Comparison of ENCODE assay signal across 1 cellular context in the genomic region with DNA sequence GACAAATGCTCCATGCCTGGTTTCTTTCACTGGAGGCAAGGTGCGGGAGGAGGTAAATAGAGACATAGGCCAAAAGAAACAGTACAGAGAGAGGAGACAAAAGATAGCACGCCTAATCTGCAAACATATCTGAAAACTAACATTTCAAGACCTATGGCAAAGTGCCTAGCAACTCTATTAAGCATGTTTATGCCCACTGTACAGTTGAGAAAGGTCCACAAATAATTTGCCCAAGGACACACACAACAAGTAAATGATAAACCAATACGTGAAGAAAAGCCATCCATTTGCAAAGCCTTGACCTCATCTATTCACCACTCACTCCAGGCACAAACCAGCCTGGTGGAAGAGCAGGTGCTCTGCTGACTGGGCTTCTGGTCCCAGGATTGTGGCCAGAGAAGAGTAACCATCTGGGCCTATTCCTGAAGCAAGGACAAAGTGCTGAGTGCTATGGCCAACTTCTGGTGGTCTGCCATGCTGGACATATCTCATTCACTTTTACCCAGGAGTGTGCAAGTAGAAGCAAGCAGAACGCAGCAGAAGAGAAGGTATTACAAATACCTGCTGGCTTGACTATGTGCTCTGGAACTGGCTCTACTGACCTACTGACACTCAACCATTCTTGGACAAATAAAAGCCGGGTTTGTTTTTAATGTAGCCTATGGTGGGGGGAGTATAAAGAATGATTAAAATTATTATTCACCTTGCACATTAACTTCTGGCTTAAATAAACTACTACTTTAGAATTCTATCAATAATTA.
TF ChIP-seq lines count a peak whose summit lies in the region.

No MANE protein-coding gene starts in this region.

TF ChIP-seq in HepG2, 621 proteins besides CTCF, POLR2A, EP300 and RAD21 (continued from another document):
- TF ChIP-seq, protein P1, sequence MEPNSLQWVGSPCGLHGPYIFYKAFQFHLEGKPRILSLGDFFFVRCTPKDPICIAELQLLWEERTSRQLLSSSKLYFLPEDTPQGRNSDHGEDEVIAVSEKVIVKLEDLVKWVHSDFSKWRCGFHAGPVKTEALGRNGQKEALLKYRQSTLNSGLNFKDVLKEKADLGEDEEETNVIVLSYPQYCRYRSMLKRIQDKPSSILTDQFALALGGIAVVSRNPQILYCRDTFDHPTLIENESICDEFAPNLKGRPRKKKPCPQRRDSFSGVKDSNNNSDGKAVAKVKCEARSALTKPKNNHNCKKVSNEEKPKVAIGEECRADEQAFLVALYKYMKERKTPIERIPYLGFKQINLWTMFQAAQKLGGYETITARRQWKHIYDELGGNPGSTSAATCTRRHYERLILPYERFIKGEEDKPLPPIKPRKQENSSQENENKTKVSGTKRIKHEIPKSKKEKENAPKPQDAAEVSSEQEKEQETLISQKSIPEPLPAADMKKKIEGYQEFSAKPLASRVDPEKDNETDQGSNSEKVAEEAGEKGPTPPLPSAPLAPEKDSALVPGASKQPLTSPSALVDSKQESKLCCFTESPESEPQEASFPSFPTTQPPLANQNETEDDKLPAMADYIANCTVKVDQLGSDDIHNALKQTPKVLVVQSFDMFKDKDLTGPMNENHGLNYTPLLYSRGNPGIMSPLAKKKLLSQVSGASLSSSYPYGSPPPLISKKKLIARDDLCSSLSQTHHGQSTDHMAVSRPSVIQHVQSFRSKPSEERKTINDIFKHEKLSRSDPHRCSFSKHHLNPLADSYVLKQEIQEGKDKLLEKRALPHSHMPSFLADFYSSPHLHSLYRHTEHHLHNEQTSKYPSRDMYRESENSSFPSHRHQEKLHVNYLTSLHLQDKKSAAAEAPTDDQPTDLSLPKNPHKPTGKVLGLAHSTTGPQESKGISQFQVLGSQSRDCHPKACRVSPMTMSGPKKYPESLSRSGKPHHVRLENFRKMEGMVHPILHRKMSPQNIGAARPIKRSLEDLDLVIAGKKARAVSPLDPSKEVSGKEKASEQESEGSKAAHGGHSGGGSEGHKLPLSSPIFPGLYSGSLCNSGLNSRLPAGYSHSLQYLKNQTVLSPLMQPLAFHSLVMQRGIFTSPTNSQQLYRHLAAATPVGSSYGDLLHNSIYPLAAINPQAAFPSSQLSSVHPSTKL (CRISPR knock-in tag; IDR thresholded peaks at IDR 0.05): 0 out of 2 replicates have a peak, but pooled peaks have one; percentile 23
- TF ChIP-seq ZNF703 (CRISPR knock-in tag; IDR thresholded peaks at IDR 0.05; ENCODE audit: borderline replicate concordance): no peak
- TF ChIP-seq ZNF101 (CRISPR knock-in tag; IDR thresholded peaks at IDR 0.05; ENCODE audit: borderline replicate concordance, low read depth): no peak
- TF ChIP-seq ZNF652 (CRISPR knock-in tag; IDR thresholded peaks at IDR 0.05; ENCODE audit: borderline replicate concordance, low read depth): no peak
- TF ChIP-seq NONO (IDR thresholded peaks at IDR 0.05): no peak
- TF ChIP-seq NONO (CRISPR knock-in tag; conservative IDR thresholded peaks at IDR 0.05): 0 out of 2 replicates have a peak, but pooled peaks have one; percentile 24
- TF ChIP-seq RXRB (CRISPR knock-in tag; IDR thresholded peaks at IDR 0.05; ENCODE audit: borderline replicate concordance): peak; percentile 57; the same call in 1 of the 2 replicates
- TF ChIP-seq HMG20A (CRISPR knock-in tag; IDR thresholded peaks at IDR 0.05; ENCODE audit: borderline replicate concordance): peak; percentile 50; the same call in 1 of the 2 replicates
- TF ChIP-seq, protein P2, sequence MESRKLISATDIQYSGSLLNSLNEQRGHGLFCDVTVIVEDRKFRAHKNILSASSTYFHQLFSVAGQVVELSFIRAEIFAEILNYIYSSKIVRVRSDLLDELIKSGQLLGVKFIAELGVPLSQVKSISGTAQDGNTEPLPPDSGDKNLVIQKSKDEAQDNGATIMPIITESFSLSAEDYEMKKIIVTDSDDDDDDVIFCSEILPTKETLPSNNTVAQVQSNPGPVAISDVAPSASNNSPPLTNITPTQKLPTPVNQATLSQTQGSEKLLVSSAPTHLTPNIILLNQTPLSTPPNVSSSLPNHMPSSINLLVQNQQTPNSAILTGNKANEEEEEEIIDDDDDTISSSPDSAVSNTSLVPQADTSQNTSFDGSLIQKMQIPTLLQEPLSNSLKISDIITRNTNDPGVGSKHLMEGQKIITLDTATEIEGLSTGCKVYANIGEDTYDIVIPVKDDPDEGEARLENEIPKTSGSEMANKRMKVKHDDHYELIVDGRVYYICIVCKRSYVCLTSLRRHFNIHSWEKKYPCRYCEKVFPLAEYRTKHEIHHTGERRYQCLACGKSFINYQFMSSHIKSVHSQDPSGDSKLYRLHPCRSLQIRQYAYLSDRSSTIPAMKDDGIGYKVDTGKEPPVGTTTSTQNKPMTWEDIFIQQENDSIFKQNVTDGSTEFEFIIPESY (CRISPR knock-in tag; IDR thresholded peaks at IDR 0.05): no peak
- TF ChIP-seq, protein P3, sequence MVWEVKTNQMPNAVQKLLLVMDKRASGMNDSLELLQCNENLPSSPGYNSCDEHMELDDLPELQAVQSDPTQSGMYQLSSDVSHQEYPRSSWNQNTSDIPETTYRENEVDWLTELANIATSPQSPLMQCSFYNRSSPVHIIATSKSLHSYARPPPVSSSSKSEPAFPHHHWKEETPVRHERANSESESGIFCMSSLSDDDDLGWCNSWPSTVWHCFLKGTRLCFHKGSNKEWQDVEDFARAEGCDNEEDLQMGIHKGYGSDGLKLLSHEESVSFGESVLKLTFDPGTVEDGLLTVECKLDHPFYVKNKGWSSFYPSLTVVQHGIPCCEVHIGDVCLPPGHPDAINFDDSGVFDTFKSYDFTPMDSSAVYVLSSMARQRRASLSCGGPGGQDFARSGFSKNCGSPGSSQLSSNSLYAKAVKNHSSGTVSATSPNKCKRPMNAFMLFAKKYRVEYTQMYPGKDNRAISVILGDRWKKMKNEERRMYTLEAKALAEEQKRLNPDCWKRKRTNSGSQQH (CRISPR knock-in tag; IDR thresholded peaks at IDR 0.05; ENCODE audit: low read depth): no peak
- no peak for TF ChIP-seq HMGA1 (CRISPR knock-in tag; conservative IDR thresholded peaks at IDR 0.05)
- no peak for TF ChIP-seq FOXA1 (IDR thresholded peaks at IDR 0.05)
- TF ChIP-seq FOXA1 (CRISPR knock-in tag; IDR thresholded peaks at IDR 0.05): 0 out of 2 replicates have a peak, but pooled peaks have one; percentile 12
- TF ChIP-seq HNF4A (CRISPR knock-in tag; IDR thresholded peaks at IDR 0.05): 0 out of 2 replicates have a peak, but pooled peaks have one; percentile 23
- peak; percentile 63; the same call in 1 of the 2 replicates for TF ChIP-seq ZNF331 (CRISPR knock-in tag; IDR thresholded peaks at IDR 0.05)
- TF ChIP-seq, protein P4, sequence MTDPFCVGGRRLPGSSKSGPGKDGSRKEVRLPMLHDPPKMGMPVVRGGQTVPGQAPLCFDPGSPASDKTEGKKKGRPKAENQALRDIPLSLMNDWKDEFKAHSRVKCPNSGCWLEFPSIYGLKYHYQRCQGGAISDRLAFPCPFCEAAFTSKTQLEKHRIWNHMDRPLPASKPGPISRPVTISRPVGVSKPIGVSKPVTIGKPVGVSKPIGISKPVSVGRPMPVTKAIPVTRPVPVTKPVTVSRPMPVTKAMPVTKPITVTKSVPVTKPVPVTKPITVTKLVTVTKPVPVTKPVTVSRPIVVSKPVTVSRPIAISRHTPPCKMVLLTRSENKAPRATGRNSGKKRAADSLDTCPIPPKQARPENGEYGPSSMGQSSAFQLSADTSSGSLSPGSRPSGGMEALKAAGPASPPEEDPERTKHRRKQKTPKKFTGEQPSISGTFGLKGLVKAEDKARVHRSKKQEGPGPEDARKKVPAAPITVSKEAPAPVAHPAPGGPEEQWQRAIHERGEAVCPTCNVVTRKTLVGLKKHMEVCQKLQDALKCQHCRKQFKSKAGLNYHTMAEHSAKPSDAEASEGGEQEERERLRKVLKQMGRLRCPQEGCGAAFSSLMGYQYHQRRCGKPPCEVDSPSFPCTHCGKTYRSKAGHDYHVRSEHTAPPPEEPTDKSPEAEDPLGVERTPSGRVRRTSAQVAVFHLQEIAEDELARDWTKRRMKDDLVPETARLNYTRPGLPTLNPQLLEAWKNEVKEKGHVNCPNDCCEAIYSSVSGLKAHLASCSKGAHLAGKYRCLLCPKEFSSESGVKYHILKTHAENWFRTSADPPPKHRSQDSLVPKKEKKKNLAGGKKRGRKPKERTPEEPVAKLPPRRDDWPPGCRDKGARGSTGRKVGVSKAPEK (CRISPR knock-in tag; IDR thresholded peaks at IDR 0.05; ENCODE audit: borderline replicate concordance): no peak
- no peak for TF ChIP-seq ZNF766 (CRISPR knock-in tag; IDR thresholded peaks at IDR 0.05; ENCODE audit: borderline replicate concordance)
- TF ChIP-seq, protein P5, sequence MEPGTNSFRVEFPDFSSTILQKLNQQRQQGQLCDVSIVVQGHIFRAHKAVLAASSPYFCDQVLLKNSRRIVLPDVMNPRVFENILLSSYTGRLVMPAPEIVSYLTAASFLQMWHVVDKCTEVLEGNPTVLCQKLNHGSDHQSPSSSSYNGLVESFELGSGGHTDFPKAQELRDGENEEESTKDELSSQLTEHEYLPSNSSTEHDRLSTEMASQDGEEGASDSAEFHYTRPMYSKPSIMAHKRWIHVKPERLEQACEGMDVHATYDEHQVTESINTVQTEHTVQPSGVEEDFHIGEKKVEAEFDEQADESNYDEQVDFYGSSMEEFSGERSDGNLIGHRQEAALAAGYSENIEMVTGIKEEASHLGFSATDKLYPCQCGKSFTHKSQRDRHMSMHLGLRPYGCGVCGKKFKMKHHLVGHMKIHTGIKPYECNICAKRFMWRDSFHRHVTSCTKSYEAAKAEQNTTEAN (CRISPR knock-in tag; conservative IDR thresholded peaks at IDR 0.05): no peak
- TF ChIP-seq, protein P6, sequence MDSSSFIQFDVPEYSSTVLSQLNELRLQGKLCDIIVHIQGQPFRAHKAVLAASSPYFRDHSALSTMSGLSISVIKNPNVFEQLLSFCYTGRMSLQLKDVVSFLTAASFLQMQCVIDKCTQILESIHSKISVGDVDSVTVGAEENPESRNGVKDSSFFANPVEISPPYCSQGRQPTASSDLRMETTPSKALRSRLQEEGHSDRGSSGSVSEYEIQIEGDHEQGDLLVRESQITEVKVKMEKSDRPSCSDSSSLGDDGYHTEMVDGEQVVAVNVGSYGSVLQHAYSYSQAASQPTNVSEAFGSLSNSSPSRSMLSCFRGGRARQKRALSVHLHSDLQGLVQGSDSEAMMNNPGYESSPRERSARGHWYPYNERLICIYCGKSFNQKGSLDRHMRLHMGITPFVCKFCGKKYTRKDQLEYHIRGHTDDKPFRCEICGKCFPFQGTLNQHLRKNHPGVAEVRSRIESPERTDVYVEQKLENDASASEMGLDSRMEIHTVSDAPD (CRISPR knock-in tag; IDR thresholded peaks at IDR 0.05): peak; percentile 52; the same call in 1 of the 2 replicates
- TF ChIP-seq SMAD3 (CRISPR knock-in tag; IDR thresholded peaks at IDR 0.05): 0 out of 2 replicates have a peak, but pooled peaks have one; percentile 14
- no peak for TF ChIP-seq ZNF556 (CRISPR knock-in tag; IDR thresholded peaks at IDR 0.05; ENCODE audit: borderline replicate concordance)
- TF ChIP-seq, protein P7, sequence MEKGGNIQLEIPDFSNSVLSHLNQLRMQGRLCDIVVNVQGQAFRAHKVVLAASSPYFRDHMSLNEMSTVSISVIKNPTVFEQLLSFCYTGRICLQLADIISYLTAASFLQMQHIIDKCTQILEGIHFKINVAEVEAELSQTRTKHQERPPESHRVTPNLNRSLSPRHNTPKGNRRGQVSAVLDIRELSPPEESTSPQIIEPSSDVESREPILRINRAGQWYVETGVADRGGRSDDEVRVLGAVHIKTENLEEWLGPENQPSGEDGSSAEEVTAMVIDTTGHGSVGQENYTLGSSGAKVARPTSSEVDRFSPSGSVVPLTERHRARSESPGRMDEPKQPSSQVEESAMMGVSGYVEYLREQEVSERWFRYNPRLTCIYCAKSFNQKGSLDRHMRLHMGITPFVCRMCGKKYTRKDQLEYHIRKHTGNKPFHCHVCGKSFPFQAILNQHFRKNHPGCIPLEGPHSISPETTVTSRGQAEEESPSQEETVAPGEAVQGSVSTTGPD (CRISPR knock-in tag; IDR thresholded peaks at IDR 0.05): no peak
- TF ChIP-seq, protein P8, sequence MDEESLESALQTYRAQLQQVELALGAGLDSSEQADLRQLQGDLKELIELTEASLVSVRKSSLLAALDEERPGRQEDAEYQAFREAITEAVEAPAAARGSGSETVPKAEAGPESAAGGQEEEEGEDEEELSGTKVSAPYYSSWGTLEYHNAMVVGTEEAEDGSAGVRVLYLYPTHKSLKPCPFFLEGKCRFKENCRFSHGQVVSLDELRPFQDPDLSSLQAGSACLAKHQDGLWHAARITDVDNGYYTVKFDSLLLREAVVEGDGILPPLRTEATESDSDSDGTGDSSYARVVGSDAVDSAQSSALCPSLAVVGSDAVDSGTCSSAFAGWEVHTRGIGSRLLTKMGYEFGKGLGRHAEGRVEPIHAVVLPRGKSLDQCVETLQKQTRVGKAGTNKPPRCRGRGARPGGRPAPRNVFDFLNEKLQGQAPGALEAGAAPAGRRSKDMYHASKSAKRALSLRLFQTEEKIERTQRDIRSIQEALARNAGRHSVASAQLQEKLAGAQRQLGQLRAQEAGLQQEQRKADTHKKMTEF (CRISPR knock-in tag; IDR thresholded peaks at IDR 0.05): 0 out of 2 replicates have a peak, but pooled peaks have one; percentile 17
- no peak for TF ChIP-seq ZNF713 (CRISPR knock-in tag; IDR thresholded peaks at IDR 0.05)
- TF ChIP-seq ZNF121 (CRISPR knock-in tag; IDR thresholded peaks at IDR 0.05): no peak
- 0 out of 2 replicates have a peak, but pooled peaks have one; percentile 18 for TF ChIP-seq HOXD1 (CRISPR knock-in tag; IDR thresholded peaks at IDR 0.05)
- no peak for TF ChIP-seq NAIF1 (CRISPR knock-in tag; IDR thresholded peaks at IDR 0.05; ENCODE audit: borderline replicate concordance)
- TF ChIP-seq FOXP1 (IDR thresholded peaks at IDR 0.05): peak; percentile 39; the same call in 1 of the 2 replicates
- peak; percentile 90 for TF ChIP-seq FOXP1 (CRISPR knock-in tag; IDR thresholded peaks at IDR 0.05)
- TF ChIP-seq MTF2 (CRISPR knock-in tag; IDR thresholded peaks at IDR 0.05; ENCODE audit: borderline replicate concordance): no peak
